17 cellular contexts compared by ENCODE assay signal in genomic region chr10:3749011-3749410, GRCh38. TPM values are rescaled to one million over a fixed set of nuclear protein-coding genes. Genes with fewer than 3 reads are reported as not detected.
DNase-seq lines count a peak whose midpoint lies in the region; ATAC-seq and TF ChIP-seq lines count a peak whose summit lies in the region.
"Had no signal": no experiment of that assay in that cellular context is flagged by ENCODE, and none has a peak within 500 bp of the region (broad histone marks: within the 10 kb centered on the region; RNA-seq: fewer than 3 reads in every experiment).

No MANE protein-coding gene starts in this region.

- H3K27me3 ChIP-seq in gastroesophageal sphincter (no peaks in the 10 kb centered on the region), neutrophil (no peaks in the 10 kb centered on the region), transverse colon (no peaks in the 10 kb centered on the region), osteoblast (ENCODE audit: insufficient read depth, low read length) (no peaks in the 10 kb centered on the region)

- DNase-seq in activated CD8-positive, alpha-beta T cell treated with anti-CD3 and anti-CD28 coated beads, Interleukin-2, amount 10 ng/mL, durations not matched to agents 7 days and 5 days: peak; percentile 7
- DNase-seq in activated CD8-positive, alpha-beta T cell treated with anti-CD3 and anti-CD28 coated beads for 36 hours: no peak
- DNase-seq in transverse colon (no peak), osteoblast (ENCODE audit: insufficient read length, low spot score, missing footprints) (no peak)
- DNase-seq: activated CD4-positive, alpha-beta T cell treated with anti-CD3 and anti-CD28 coated beads for 4 hours; activated naive CD4-positive, alpha-beta T cell treated with anti-CD3 and anti-CD28 coated beads, Interleukin-2, amount 50 U/mL, for 16 hours; activated T-cell treated with anti-CD3 and anti-CD28 coated beads, Interleukin-2, amount 50 U/mL, for 1 hour; DMS53; immature natural killer cell; NCI-H2081; NCI-H510A treated with DMSO at 0.1 percent for 48 hours; stimulated activated CD4-positive, alpha-beta T cell treated with anti-CD3 and anti-CD28 coated beads, Interleukin-4, amount 100 ng/mL, for 1 hour had no signal

- no peaks in the 10 kb centered on the region for H4K20me1 ChIP-seq in osteoblast (ENCODE audit: insufficient read depth, low read length)

- H3K4me3 ChIP-seq in gastroesophageal sphincter (no peak overlapping the region), neutrophil (ENCODE audit: low read depth in 1 of 2, low read length in 1 of 2) (no peak overlapping the region), transverse colon (no peak overlapping the region), osteoblast (ENCODE audit: insufficient read depth, low read length) (no peak overlapping the region)
- H3K4me3 ChIP-seq: SK-N-MC had no signal

- POLR2A ChIA-PET in activated CD8-positive, alpha-beta T cell treated with anti-CD3 and anti-CD28 coated beads, Interleukin-2, amount 10 ng/mL, durations not matched to agents 7 days and 5 days (lab: Charles Lee): interaction anchor here (0.6 kb wide), 2 partner anchors 65 to 115 kb away, joined by 3 to 4 read pairs; no protein-coding TSS in a partner anchor
- POLR2A ChIA-PET in activated CD8-positive, alpha-beta T cell treated with anti-CD3 and anti-CD28 coated beads for 36 hours (lab: Charles Lee): interaction anchor here (1.7 kb wide), 1 partner anchor 8 kb away, joined by 10 read pairs; no protein-coding TSS in a partner anchor

- H3K4me1 Mint-ChIP-seq in activated CD8-positive, alpha-beta T cell treated with anti-CD3 and anti-CD28 coated beads, Interleukin-2, amount 10 ng/mL, durations not matched to agents 7 days and 5 days (ENCODE audit: low read depth): no peaks in the 10 kb centered on the region
- no peaks in the 10 kb centered on the region for H3K4me1 Mint-ChIP-seq in activated CD8-positive, alpha-beta T cell treated with anti-CD3 and anti-CD28 coated beads for 36 hours (ENCODE audit: low read depth)
- H3K4me1 Mint-ChIP-seq: immature natural killer cell had no signal

- no peak overlapping the region for H3K27ac Mint-ChIP-seq in activated CD8-positive, alpha-beta T cell treated with anti-CD3 and anti-CD28 coated beads, Interleukin-2, amount 10 ng/mL, durations not matched to agents 7 days and 5 days
- no peak overlapping the region for H3K27ac Mint-ChIP-seq in activated CD8-positive, alpha-beta T cell treated with anti-CD3 and anti-CD28 coated beads for 36 hours
- H3K27ac Mint-ChIP-seq: immature natural killer cell had no signal

- intact Hi-C loops in activated CD8-positive, alpha-beta T cell treated with anti-CD3 and anti-CD28 coated beads for 36 hours (cut with micrococcal nuclease): no loop called here
- intact Hi-C loops in transverse colon (cut with DNase I; ENCODE audit: low total_unique reads): no loop called here

- TF ChIP-seq EP300 in gastroesophageal sphincter (IDR thresholded peaks at IDR 0.05) (no peak), transverse colon (IDR thresholded peaks at IDR 0.05; ENCODE audit: low read depth) (no peak)

- in situ Hi-C loops in transverse colon (cut with MboI; ENCODE audit: low pct_ligation_motif_present in 1 of 4, low pct_unique_long_range_greater_than_20kb in 1 of 4, low sequenced_read_pairs in 3 of 4): no loop called here

- H3K9me3 ChIP-seq in gastroesophageal sphincter (no peaks in the 10 kb centered on the region), neutrophil (no peaks in the 10 kb centered on the region), transverse colon (no peaks in the 10 kb centered on the region), osteoblast (ENCODE audit: low read depth, low read length) (no peaks in the 10 kb centered on the region)

- H3K36me3 ChIP-seq in gastroesophageal sphincter (no peaks in the 10 kb centered on the region), neutrophil (no peaks in the 10 kb centered on the region), transverse colon (no peaks in the 10 kb centered on the region), osteoblast (ENCODE audit: insufficient read depth, low read length) (no peaks in the 10 kb centered on the region)

- no peak for TF ChIP-seq POLR2A in gastroesophageal sphincter (IDR thresholded peaks at IDR 0.05)
- TF ChIP-seq POLR2A in transverse colon (IDR thresholded peaks at IDR 0.05): no peak

- CTCF ChIA-PET in activated CD8-positive, alpha-beta T cell treated with anti-CD3 and anti-CD28 coated beads, Interleukin-2, amount 10 ng/mL, durations not matched to agents 7 days and 5 days (lab: Charles Lee): interaction anchor here (1.2 kb wide), 1 partner anchor 8 kb away, joined by 4 read pairs; no protein-coding TSS in a partner anchor
- CTCF ChIA-PET in activated CD8-positive, alpha-beta T cell treated with anti-CD3 and anti-CD28 coated beads for 36 hours (lab: Charles Lee): no interaction called here

- H3K4me3 Mint-ChIP-seq in activated CD8-positive, alpha-beta T cell treated with anti-CD3 and anti-CD28 coated beads, Interleukin-2, amount 10 ng/mL, durations not matched to agents 7 days and 5 days: no peak overlapping the region
- no peak overlapping the region for H3K4me3 Mint-ChIP-seq in activated CD8-positive, alpha-beta T cell treated with anti-CD3 and anti-CD28 coated beads for 36 hours
- H3K4me3 Mint-ChIP-seq: immature natural killer cell had no signal

- no peak for ATAC-seq in activated CD8-positive, alpha-beta T cell treated with anti-CD3 and anti-CD28 coated beads, Interleukin-2, amount 10 ng/mL, durations not matched to agents 7 days and 5 days
- no peak for ATAC-seq in activated CD8-positive, alpha-beta T cell treated with anti-CD3 and anti-CD28 coated beads for 36 hours
- ATAC-seq in gastroesophageal sphincter (no peak), GM18519 (IDR thresholded peaks at IDR 0.05; ENCODE audit: low FRiP score, unreplicated experiment) (no peak), HG03469 (IDR thresholded peaks at IDR 0.05; ENCODE audit: unreplicated experiment) (no peak)

- peaks cover 0 to 46% (median 23%) of the 10 kb centered on the region in 3 donors for H3K4me1 ChIP-seq in gastroesophageal sphincter
- peaks cover 18 to 26% of the 10 kb centered on the region in 2 experiments for H3K4me1 ChIP-seq in neutrophil (ENCODE audit: control insufficient read depth in 1 of 2, insufficient read depth in 1 of 2, low read depth in 1 of 2, low read length in 1 of 2)
- peaks cover 0 to 19% (median 4%) of the 10 kb centered on the region in 4 donors for H3K4me1 ChIP-seq in transverse colon
- H3K4me1 ChIP-seq in osteoblast (ENCODE audit: insufficient read depth, low read length): peaks cover 6% of the 10 kb centered on the region

- H2AFZ ChIP-seq in osteoblast (ENCODE audit: low read length): no peak overlapping the region

- no peak for TF ChIP-seq CTCF in activated CD8-positive, alpha-beta T cell treated with anti-CD3 and anti-CD28 coated beads for 36 hours (IDR thresholded peaks at IDR 0.05)
- TF ChIP-seq CTCF in gastroesophageal sphincter (IDR thresholded peaks at IDR 0.05) (no peak), neutrophil (IDR thresholded peaks at IDR 0.05) (no peak), transverse colon (IDR thresholded peaks at IDR 0.05) (no peak), osteoblast (IDR thresholded peaks at IDR 0.05; ENCODE audit: extremely low read depth, low read depth, low read length) (no peak)

- WGBS in gastroesophageal sphincter (ENCODE audit: low coverage in 1 of 2), 2 donors: 79 to 86% methylated on average over 3 to 4 of the region's 5 CpGs
- 85 to 92% methylated on average over 4 to 5 of the region's 5 CpGs for WGBS in transverse colon (ENCODE audit: low coverage in 1 of 2), 2 donors

- H3K27me3 Mint-ChIP-seq in activated CD8-positive, alpha-beta T cell treated with anti-CD3 and anti-CD28 coated beads, Interleukin-2, amount 10 ng/mL, durations not matched to agents 7 days and 5 days (ENCODE audit: low read depth): peaks cover 3% of the 10 kb centered on the region
- peaks cover 1% of the 10 kb centered on the region for H3K27me3 Mint-ChIP-seq in activated CD8-positive, alpha-beta T cell treated with anti-CD3 and anti-CD28 coated beads for 36 hours

- H3K36me3 Mint-ChIP-seq in activated CD8-positive, alpha-beta T cell treated with anti-CD3 and anti-CD28 coated beads, Interleukin-2, amount 10 ng/mL, durations not matched to agents 7 days and 5 days (ENCODE audit: low read depth): no peaks in the 10 kb centered on the region
- no peaks in the 10 kb centered on the region for H3K36me3 Mint-ChIP-seq in activated CD8-positive, alpha-beta T cell treated with anti-CD3 and anti-CD28 coated beads for 36 hours (ENCODE audit: low read depth)
- H3K36me3 Mint-ChIP-seq: immature natural killer cell had no signal

- H3K4me2 ChIP-seq in osteoblast (ENCODE audit: insufficient read depth, low read length): no peak overlapping the region

- H3K27ac ChIP-seq in gastroesophageal sphincter: peak overlapping the region; percentile 88 to 96 (median 90)
- H3K27ac ChIP-seq in neutrophil: peak overlapping the region; percentile 68
- H3K27ac ChIP-seq in transverse colon: peak overlapping the region in 3 of 4 donors; percentile 71 to 81 (median 72)
- H3K27ac ChIP-seq in osteoblast (ENCODE audit: low read depth, low read length): no peak overlapping the region
- H3K27ac ChIP-seq: SK-N-MC had no signal

- no peaks in the 10 kb centered on the region for H3K79me2 ChIP-seq in osteoblast (ENCODE audit: insufficient read depth, low read length)

- H3K9me3 Mint-ChIP-seq in activated CD8-positive, alpha-beta T cell treated with anti-CD3 and anti-CD28 coated beads, Interleukin-2, amount 10 ng/mL, durations not matched to agents 7 days and 5 days (ENCODE audit: insufficient read depth): no peaks in the 10 kb centered on the region
- no peaks in the 10 kb centered on the region for H3K9me3 Mint-ChIP-seq in activated CD8-positive, alpha-beta T cell treated with anti-CD3 and anti-CD28 coated beads for 36 hours
- H3K9me3 Mint-ChIP-seq: immature natural killer cell had no signal

RNA-seq across cellular contexts. Expression of gene KLF6, which starts 36.0 kb away (rescaled TPM):
- total RNA-seq in activated CD8-positive, alpha-beta T cell treated with anti-CD3 and anti-CD28 coated beads, Interleukin-2, amount 10 ng/mL, durations not matched to agents 7 days and 5 days: 100 to 1,000 TPM; 208 to 215 TPM
- 100 to 1,000 TPM; 116 to 120 TPM for total RNA-seq in activated CD8-positive, alpha-beta T cell treated with anti-CD3 and anti-CD28 coated beads for 36 hours
- 100 to 1,000 TPM in 2 of 4 donors, 10 to 100 TPM in 2; 90.3 to 113 (median 105) TPM for total RNA-seq in gastroesophageal sphincter
- 100 to 1,000 TPM; 140 to 304 (median 291) TPM for total RNA-seq in transverse colon
- 50.1 and 52.1 TPM in 2 replicates for total RNA-seq in osteoblast
